In the genomic region with DNA sequence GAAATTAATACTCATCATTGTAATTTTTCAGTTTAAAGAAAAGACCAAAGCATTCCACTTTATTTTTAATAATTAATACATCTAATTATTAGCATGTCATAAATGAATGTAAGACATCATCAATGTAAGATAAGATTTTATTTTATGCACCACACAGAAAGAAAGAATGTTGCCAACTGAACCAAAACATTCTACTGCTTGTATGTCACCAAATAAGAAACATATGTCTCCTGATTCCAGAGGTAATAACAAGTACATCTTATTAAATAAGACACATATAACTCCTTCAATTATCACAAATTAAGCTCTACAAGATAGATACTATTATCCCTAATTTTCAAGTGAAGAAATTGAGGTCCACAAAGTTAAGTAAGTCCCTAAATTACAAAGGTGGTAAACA, we compare ENCODE assay signal across 23 cellular contexts.
A peak's percentile ranks its signal among the peaks of the same experiment; 100 is the strongest.
DNase-seq lines count a peak whose midpoint lies in the region; ATAC-seq, FAIRE-seq and TF ChIP-seq lines count a peak whose summit lies in the region.
"Had no signal": no experiment of that assay in that cellular context is flagged by ENCODE, and none has a peak within 500 bp of the region (broad histone marks: within the 10 kb centered on the region; RNA-seq: fewer than 3 reads in every experiment).

No MANE protein-coding gene starts in this region.

- no peak for TF ChIP-seq RAD21 in IMR-90 (IDR thresholded peaks at IDR 0.05; ENCODE audit: low read length)

- H2AK5ac ChIP-seq in IMR-90 (ENCODE audit: low read depth, low read length): no peak overlapping the region

- H4K91ac ChIP-seq in IMR-90 (ENCODE audit: insufficient read depth, low read depth, low read length): no peak overlapping the region

- H3K27me3 ChIP-seq in IMR-90 (ENCODE audit: control insufficient read depth, insufficient read depth, low read length) (no peaks in the 10 kb centered on the region), ovary (no peaks in the 10 kb centered on the region)
- H3K27me3 ChIP-seq: BLaER1, SJCRH30 had no signal

- in situ Hi-C loops in IMR-90 (cut with MboI; ENCODE audit: low sequenced_read_pairs): no loop called here

- no peak overlapping the region for H4K5ac ChIP-seq in IMR-90 (ENCODE audit: low read depth, low read length)

- H2AK9ac ChIP-seq in IMR-90 (replicated peaks; ENCODE audit: low read depth, low read length, poor library complexity): no peak overlapping the region

- no peak overlapping the region for H3K56ac ChIP-seq in IMR-90 (ENCODE audit: extremely low read depth, insufficient read depth, low read length)

- intact Hi-C loops in IMR-90 (cut with micrococcal nuclease) (no loop called here), ovary (cut with DNase I) (no loop called here)

- no TSS peak for BruUV-seq in IMR-90 (replicated peaks; lab: Mats Ljungman, UMichigan)

- H2BK15ac ChIP-seq in IMR-90 (ENCODE audit: low read depth, low read length): no peak overlapping the region

- H3K4me3 ChIP-seq in AG04449 (ENCODE audit: low read depth, low read length) (no peak overlapping the region), IMR-90 (ENCODE audit: insufficient read depth, low read depth, low read length) (no peak overlapping the region), ovary (no peak overlapping the region)
- H3K4me3 ChIP-seq: BLaER1, K562, SJCRH30 had no signal

- H2AFZ ChIP-seq in IMR-90 (replicated peaks; ENCODE audit: low read length, poor library complexity): no peak overlapping the region

- H3K27ac ChIP-seq in IMR-90 (ENCODE audit: insufficient read depth, low read length) (no peak overlapping the region), ovary (no peak overlapping the region)
- H3K27ac ChIP-seq: BLaER1, SJCRH30 had no signal

- H3K9ac ChIP-seq in IMR-90 (ENCODE audit: low read depth, low read length): no peak overlapping the region
- H3K9ac ChIP-seq: BLaER1 had no signal

- dilution Hi-C loops in IMR-90 (cut with HindIII; ENCODE audit: low sequenced_read_pairs, unreplicated experiment): no loop called here

- no peak overlapping the region for H2BK20ac ChIP-seq in IMR-90 (ENCODE audit: low read depth, low read length)

- CTCF ChIA-PET in AG04449 (lab: Yijun Ruan, JAX): no interaction called here
- CTCF ChIA-PET in IMR-90 (lab: Yijun Ruan, JAX): no interaction called here

- H3K36me3 ChIP-seq in IMR-90 (ENCODE audit: control insufficient read depth, insufficient read depth, low read length): no peaks in the 10 kb centered on the region
- H3K36me3 ChIP-seq in ovary: no peaks in the 10 kb centered on the region
- H3K36me3 ChIP-seq: BLaER1, SJCRH30 had no signal

- H3K23ac ChIP-seq in IMR-90 (ENCODE audit: low read depth, low read length): no peak overlapping the region

- FAIRE-seq in GM19239 (lab: Jason Lieb, UNC): no peak
- FAIRE-seq: K562, RCC 7860 had no signal

- H2BK120ac ChIP-seq in IMR-90 (ENCODE audit: low read depth, low read length): no peak overlapping the region

- no peak for ATAC-seq in IMR-90 (ENCODE audit: low read depth)
- ATAC-seq: K562 had no signal

- H3K4me1 ChIP-seq in IMR-90 (ENCODE audit: control insufficient read depth, insufficient read depth, low read length) (no peaks in the 10 kb centered on the region), ovary (ENCODE audit: insufficient read depth) (no peaks in the 10 kb centered on the region)
- H3K4me1 ChIP-seq: BLaER1, SJCRH30 had no signal

- H3K14ac ChIP-seq in IMR-90 (replicated peaks; ENCODE audit: low read depth, low read length): no peak overlapping the region

- no peaks in the 10 kb centered on the region; the same call in 1 of the 2 replicates for H3K9me1 ChIP-seq in IMR-90 (ENCODE audit: insufficient read depth, low read length)

- H4K20me1 ChIP-seq in IMR-90 (ENCODE audit: insufficient read depth, low read length): no peaks in the 10 kb centered on the region
- H4K20me1 ChIP-seq: BLaER1 had no signal

- POLR2A ChIA-PET in AG04449 (lab: Yijun Ruan, JAX) (no interaction called here), IMR-90 (lab: Charles Lee; ENCODE audit: unreplicated experiment) (no interaction called here)

- TF ChIP-seq CTCF in AG04449 (IDR thresholded peaks at IDR 0.05; ENCODE audit: insufficient read depth, low read length, missing control alignments) (no peak), IMR-90 (conservative IDR thresholded peaks at IDR 0.05; ENCODE audit: low read depth, low read length) (no peak), ovary (IDR thresholded peaks at IDR 0.05) (no peak), GM10266 (IDR thresholded peaks at IDR 0.05; ENCODE audit: control insufficient read depth, insufficient read depth, low read depth, missing control alignments) (no peak)

- H3K9me3 ChIP-seq in IMR-90 (ENCODE audit: control insufficient read depth, insufficient read depth, low read length): no peaks in the 10 kb centered on the region
- H3K9me3 ChIP-seq in ovary: no peaks in the 10 kb centered on the region
- H3K9me3 ChIP-seq: SJCRH30 had no signal

- H3K18ac ChIP-seq in IMR-90 (ENCODE audit: low read depth, low read length): no peak overlapping the region

- TF ChIP-seq EP300 in ovary (IDR thresholded peaks at IDR 0.05): no peak

- TF ChIP-seq POLR2A in IMR-90 (IDR thresholded peaks at IDR 0.05; ENCODE audit: low read depth, low read length) (no peak), ovary (IDR thresholded peaks at IDR 0.05) (no peak)

- H4K8ac ChIP-seq in IMR-90 (ENCODE audit: low read depth in 2 of 2, low read length in 2 of 2): no peak overlapping the region

- no peaks in the 10 kb centered on the region; a peak in 1 of 4 replicates for H3K79me1 ChIP-seq in IMR-90 (ENCODE audit: low read depth in 1 of 2, low read length in 2 of 2)

- H3K4me2 ChIP-seq in IMR-90 (ENCODE audit: low read depth, low read length): no peak overlapping the region
- H3K4me2 ChIP-seq: BLaER1 had no signal

- peak; percentile 9 for DNase-seq in AG04449 (ENCODE audit: low read depth, low spot score)
- peak; percentile 51 for DNase-seq in EH (ENCODE audit: low read depth)
- peak; percentile 39 for DNase-seq in IMR-90
- DNase-seq in fibroblast of gingiva (ENCODE audit: low read depth): peak; percentile 49
- no peak for DNase-seq in GM19239 (ENCODE audit: insufficient read length, low spot score)
- no peak for DNase-seq in NCI-H1417 (lab: John Stamatoyannopoulos, UW)
- DNase-seq in ovary: no peak
- no peak for DNase-seq in GM10266 (ENCODE audit: extremely low spot score)
- DNase-seq: 8988T; CD4-positive, alpha-beta T cell; COR-L47; DND-41; GDM1; H7; NCI-H1092 treated with DMSO at 0.1 percent for 48 hours; NCI-H1694; NCI-H2081; NCI-H446; NCI-H526; SJCRH30 had no signal

- no peak overlapping the region for H3K4ac ChIP-seq in IMR-90 (ENCODE audit: low read depth, low read length)

- H2BK5ac ChIP-seq in IMR-90 (ENCODE audit: low read depth, low read length, poor library complexity, severe bottlenecking): no peak overlapping the region

TF ChIP-seq in IMR-90, 13 proteins besides CTCF, POLR2A, EP300 and RAD21:
- TF ChIP-seq, protein P1, sequence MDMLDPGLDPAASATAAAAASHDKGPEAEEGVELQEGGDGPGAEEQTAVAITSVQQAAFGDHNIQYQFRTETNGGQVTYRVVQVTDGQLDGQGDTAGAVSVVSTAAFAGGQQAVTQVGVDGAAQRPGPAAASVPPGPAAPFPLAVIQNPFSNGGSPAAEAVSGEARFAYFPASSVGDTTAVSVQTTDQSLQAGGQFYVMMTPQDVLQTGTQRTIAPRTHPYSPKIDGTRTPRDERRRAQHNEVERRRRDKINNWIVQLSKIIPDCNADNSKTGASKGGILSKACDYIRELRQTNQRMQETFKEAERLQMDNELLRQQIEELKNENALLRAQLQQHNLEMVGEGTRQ (IDR thresholded peaks at IDR 0.05; ENCODE audit: low read depth, low read length): no peak
- no peak for TF ChIP-seq FOS (IDR thresholded peaks at IDR 0.05; ENCODE audit: low read depth, low read length)
- TF ChIP-seq CEBPB (IDR thresholded peaks at IDR 0.05; ENCODE audit: low read depth, low read length): no peak
- TF ChIP-seq RCOR1 (IDR thresholded peaks at IDR 0.05; ENCODE audit: insufficient replicate concordance, low read length): no peak
- no peak for TF ChIP-seq RFX5 (IDR thresholded peaks at IDR 0.05; ENCODE audit: low read depth, low read length)
- TF ChIP-seq, protein P2, sequence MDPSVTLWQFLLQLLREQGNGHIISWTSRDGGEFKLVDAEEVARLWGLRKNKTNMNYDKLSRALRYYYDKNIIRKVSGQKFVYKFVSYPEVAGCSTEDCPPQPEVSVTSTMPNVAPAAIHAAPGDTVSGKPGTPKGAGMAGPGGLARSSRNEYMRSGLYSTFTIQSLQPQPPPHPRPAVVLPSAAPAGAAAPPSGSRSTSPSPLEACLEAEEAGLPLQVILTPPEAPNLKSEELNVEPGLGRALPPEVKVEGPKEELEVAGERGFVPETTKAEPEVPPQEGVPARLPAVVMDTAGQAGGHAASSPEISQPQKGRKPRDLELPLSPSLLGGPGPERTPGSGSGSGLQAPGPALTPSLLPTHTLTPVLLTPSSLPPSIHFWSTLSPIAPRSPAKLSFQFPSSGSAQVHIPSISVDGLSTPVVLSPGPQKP (IDR thresholded peaks at IDR 0.05; ENCODE audit: borderline replicate concordance, low read depth, low read length): no peak
- no peak for TF ChIP-seq BHLHE40 (IDR thresholded peaks at IDR 0.05; ENCODE audit: low read depth, low read length)
- no peak for TF ChIP-seq CHD1 (IDR thresholded peaks at IDR 0.05; ENCODE audit: low read depth, low read length)
- no peak for TF ChIP-seq MAFK (IDR thresholded peaks at IDR 0.05; ENCODE audit: low read depth, low read length)
- TF ChIP-seq SMC3 (IDR thresholded peaks at IDR 0.05; ENCODE audit: low read depth, low read length): no peak

Comparison
In these comparisons a context has a peak if more than half of its experiments do, and no peak if none do; other contexts are left out.
1. DNase-seq: peak in AG04449 (single experiment), EH (single experiment), IMR-90 (single experiment) and fibroblast of gingiva (single experiment); none in GM19239 (single experiment), NCI-H1417 (0 of 3), ovary (0 of 5) and GM10266 (single experiment).